In the genomic region with DNA sequence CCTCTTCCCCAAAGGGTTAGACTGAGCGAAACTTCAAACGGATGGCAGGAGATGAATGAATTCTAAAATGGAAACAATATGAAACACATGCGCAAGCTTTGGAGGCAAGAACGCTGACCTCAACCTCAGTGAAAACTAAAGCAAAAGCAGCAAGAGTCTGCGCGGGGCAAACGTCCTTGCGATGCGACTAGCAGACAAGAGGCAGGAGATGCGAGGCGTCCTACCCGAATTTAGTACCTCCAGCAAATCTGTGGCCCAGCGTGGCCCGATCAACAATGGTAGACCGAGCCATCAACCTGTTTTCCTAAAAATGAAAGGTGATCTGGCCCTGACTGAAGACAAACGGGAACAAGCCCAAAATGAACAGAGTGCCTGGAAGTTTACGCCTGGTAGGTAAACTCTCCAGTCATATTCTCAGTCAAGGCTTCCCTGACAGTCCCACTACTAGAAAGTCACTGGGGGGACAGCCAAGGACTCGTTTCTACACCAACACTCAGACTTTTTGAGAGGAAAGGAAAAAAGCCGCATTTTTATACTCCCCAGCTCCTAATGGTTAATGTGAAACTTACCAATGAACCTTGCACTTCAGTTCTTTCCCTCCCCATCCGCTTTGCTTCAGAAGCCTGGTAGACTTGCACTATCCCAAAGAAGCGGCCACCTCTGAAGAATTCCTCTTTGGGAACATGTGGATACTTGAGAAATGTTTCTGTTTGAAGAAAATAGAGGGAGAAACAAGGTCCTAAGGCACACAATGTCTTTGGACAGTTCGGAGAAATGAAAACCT, we compare ENCODE assay signal across 17 cellular contexts. TPM values are rescaled to one million over a fixed set of nuclear protein-coding genes. Genes with fewer than 3 reads are reported as not detected.
DNase-seq lines count a peak whose midpoint lies in the region; ATAC-seq and TF ChIP-seq lines count a peak whose summit lies in the region.
"Had no signal": no experiment of that assay in that cellular context is flagged by ENCODE, and none has a peak within 500 bp of the region (broad histone marks: within the 10 kb centered on the region; RNA-seq: fewer than 3 reads in every experiment).

No MANE protein-coding gene starts in this region.

- 66% methylated on average over 22 of the region's 22 CpGs for WGBS in suprapubic skin

- H3K4me1 ChIP-seq in suprapubic skin: no peaks in the 10 kb centered on the region
- H3K4me1 ChIP-seq: left ventricle myocardium inferior, parathyroid adenoma had no signal

- H3K36me3 ChIP-seq in suprapubic skin: no peaks in the 10 kb centered on the region
- H3K36me3 ChIP-seq: esophagus squamous epithelium, left ventricle myocardium inferior had no signal

- no peak for DNase-seq in T-helper 2 cell treated with Interferon-gamma antibody and Interleukin-4, amounts not matched to agents 5 μg/mL and 100 μg/mL, for 36 hours (ENCODE audit: low spot score)
- DNase-seq in T-helper 2 cell (no peak), astrocyte of the cerebellum (ENCODE audit: low read depth) (no peak), left colon (no peak), suprapubic skin (ENCODE audit: low spot score in 2 of 2) (peak in 1 of 2 donors; percentile 80), NCI-H748 treated with DMSO at 0.1 percent for 48 hours (lab: John Stamatoyannopoulos, UW) (no peak), COLO668 (lab: John Stamatoyannopoulos, UW; ENCODE audit: unreplicated experiment) (no peak), GM03348 (ENCODE audit: low spot score) (no peak)
- DNase-seq: activated CD8-positive, alpha-beta memory T cell treated with anti-CD3 and anti-CD28 coated beads, Interleukin-2, amount 50 U/mL, for 4 hours; esophagus squamous epithelium; left ventricle myocardium inferior; NCI-H2227 treated with DMSO at 0.1 percent for 48 hours; stimulated activated CD4-positive, alpha-beta T cell treated with anti-CD3 and anti-CD28 coated beads, Interleukin-2, amount 100 ng/mL, for 48 hours had no signal

- no peaks in the 10 kb centered on the region for H3K36me3 Mint-ChIP-seq in T-helper 2 cell treated with Interferon-gamma antibody and Interleukin-4, amounts not matched to agents 5 μg/mL and 100 μg/mL, for 36 hours (ENCODE audit: low read depth)
- H3K36me3 Mint-ChIP-seq: brain had no signal

- in situ Hi-C loops in astrocyte of the cerebellum (cut with HindIII; ENCODE audit: low sequenced_read_pairs): no loop called here

- intact Hi-C loops in left colon (cut with DNase I, micrococcal nuclease): loop anchor here in 1 of 2 donors (10.0 kb wide), 1 partner anchor 63 kb away; no protein-coding TSS in a partner anchor

- peak overlapping the region; percentile 8 for H3K27ac ChIP-seq in suprapubic skin
- H3K27ac ChIP-seq: esophagus squamous epithelium, left ventricle myocardium inferior, parathyroid adenoma, VCaP had no signal

- H3K9me3 ChIP-seq in suprapubic skin: no peaks in the 10 kb centered on the region
- H3K9me3 ChIP-seq: esophagus squamous epithelium, left ventricle myocardium inferior had no signal

- H3K4me1 Mint-ChIP-seq in T-helper 2 cell treated with Interferon-gamma antibody and Interleukin-4, amounts not matched to agents 5 μg/mL and 100 μg/mL, for 36 hours (ENCODE audit: low read depth): no peaks in the 10 kb centered on the region

- no peak for TF ChIP-seq EP300 in suprapubic skin (IDR thresholded peaks at IDR 0.05)

- no peak for TF ChIP-seq POLR2A in suprapubic skin (IDR thresholded peaks at IDR 0.05)

- H3K27me3 Mint-ChIP-seq in T-helper 2 cell treated with Interferon-gamma antibody and Interleukin-4, amounts not matched to agents 5 μg/mL and 100 μg/mL, for 36 hours (ENCODE audit: low read depth): peaks cover 21% of the 10 kb centered on the region

- peak overlapping the region; percentile 39 for H3K4me3 Mint-ChIP-seq in T-helper 2 cell treated with Interferon-gamma antibody and Interleukin-4, amounts not matched to agents 5 μg/mL and 100 μg/mL, for 36 hours
- H3K4me3 Mint-ChIP-seq: brain had no signal

- ATAC-seq in left colon: peak; percentile 58

- TF ChIP-seq CTCF in astrocyte of the cerebellum (IDR thresholded peaks at IDR 0.05; ENCODE audit: low read depth, low read length, missing control alignments): no peak
- no peak for TF ChIP-seq CTCF in suprapubic skin (IDR thresholded peaks at IDR 0.05)

- no peak overlapping the region for H3K27ac Mint-ChIP-seq in T-helper 2 cell treated with Interferon-gamma antibody and Interleukin-4, amounts not matched to agents 5 μg/mL and 100 μg/mL, for 36 hours
- H3K27ac Mint-ChIP-seq: brain had no signal

- H3K9me3 Mint-ChIP-seq in T-helper 2 cell treated with Interferon-gamma antibody and Interleukin-4, amounts not matched to agents 5 μg/mL and 100 μg/mL, for 36 hours: no peaks in the 10 kb centered on the region

- H3K4me3 ChIP-seq in astrocyte of the cerebellum (ENCODE audit: low read depth, low read length): peak overlapping the region; percentile 24
- H3K4me3 ChIP-seq in suprapubic skin: peak overlapping the region; percentile 29
- H3K4me3 ChIP-seq: left ventricle myocardium inferior had no signal

- peaks cover 9% of the 10 kb centered on the region for H3K27me3 ChIP-seq in suprapubic skin

RNA-seq across cellular contexts. Expression of gene MMP3, which starts 11.5 kb away (rescaled TPM):
- total RNA-seq in left colon (1 to 10 TPM in 1 of 2 donors, under 1 TPM in 1; 0.50 to 1.3 TPM), suprapubic skin (10 to 100 TPM in 1 of 4 donors, 1 to 10 TPM in 3; 1.4 to 17.2 (median 4.6) TPM)
- total RNA-seq: esophagus squamous epithelium, left ventricle myocardium inferior had no signal

RNA-seq across cellular contexts. Expression of gene MMP1, which starts 33.9 kb away (rescaled TPM):
- total RNA-seq in left colon (under 1 TPM; 0.75 to 0.79 TPM), suprapubic skin (under 1 TPM in 1 of 4 donors, not detected in 3; 0.40 TPM)
- total RNA-seq: left ventricle myocardium inferior had no signal

RNA-seq across cellular contexts. Expression of gene MMP12, which starts 42.9 kb away (rescaled TPM):
- total RNA-seq in left colon (10 to 100 TPM in 1 of 2 donors, 1 to 10 TPM in 1; 3.5 to 10.9 TPM), suprapubic skin (not detected)
- total RNA-seq: left ventricle myocardium inferior had no signal

RNA-seq across cellular contexts. Expression of gene MMP10, which starts 51.5 kb away (rescaled TPM):
- under 1 TPM in 1 of 2 donors, not detected in 1; 0.47 TPM for total RNA-seq in left colon
- total RNA-seq in suprapubic skin: not detected
- total RNA-seq: Daoy, esophagus squamous epithelium, left ventricle myocardium inferior had no signal

Comparison
In these comparisons a context has a peak if more than half of its experiments do, and no peak if none do; other contexts are left out.
1. RNA of gene MMP12, which starts 42.9 kb away (total RNA-seq): 3.5 to 10.9 TPM in left colon; not detected in suprapubic skin; every median in the first group is over 4 times any median in the second.